18 cellular contexts compared by ENCODE assay signal in the genomic region with DNA sequence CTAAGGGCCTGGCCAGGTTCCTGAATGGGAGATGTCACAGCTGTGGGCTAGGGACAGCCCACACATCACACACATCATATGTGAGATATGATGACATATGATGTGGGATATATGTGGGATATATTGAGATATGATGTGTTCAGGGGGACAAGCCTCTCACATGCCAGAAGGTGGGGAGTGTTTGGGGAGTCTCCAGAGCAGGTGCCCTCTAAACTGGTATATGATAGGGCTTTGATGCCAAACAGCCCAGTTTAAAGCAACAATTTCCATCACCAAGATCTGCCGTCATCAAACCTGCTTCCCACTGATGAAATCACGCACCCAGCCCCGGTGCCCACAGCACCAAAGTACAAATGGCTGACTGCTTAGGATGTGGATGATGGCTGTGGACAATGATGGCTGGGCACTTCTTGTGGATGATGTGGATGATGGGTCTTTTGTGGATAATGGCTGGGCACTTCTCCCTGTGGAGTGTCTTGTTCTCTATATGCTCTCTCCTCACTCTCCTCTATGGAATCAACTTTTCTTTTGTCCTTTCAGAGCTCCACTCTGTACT. TPM values are rescaled to one million over a fixed set of nuclear protein-coding genes. Genes with fewer than 3 reads are reported as not detected.
DNase-seq lines count a peak whose midpoint lies in the region; ATAC-seq and TF ChIP-seq lines count a peak whose summit lies in the region.
"Had no signal": no experiment of that assay in that cellular context is flagged by ENCODE, and none has a peak within 500 bp of the region (broad histone marks: within the 10 kb centered on the region; RNA-seq: fewer than 3 reads in every experiment).

No MANE protein-coding gene starts in this region.

- H3K4me3 ChIP-seq in CD8-positive, alpha-beta memory T cell (ENCODE audit: low read length): no peak overlapping the region
- no peak overlapping the region for H3K4me3 ChIP-seq in mucosa of rectum (ENCODE audit: low read length in 2 of 2)
- no peak overlapping the region for H3K4me3 ChIP-seq in A673 (ENCODE audit: low read depth, low read length, poor library complexity, severe bottlenecking)
- H3K4me3 ChIP-seq: GM12878, left ventricle myocardium inferior had no signal

- peak overlapping the region; percentile 96 for H3K27ac ChIP-seq in CD4-positive, alpha-beta T cell (ENCODE audit: low read depth, low read length)
- peak overlapping the region; percentile 82 for H3K27ac ChIP-seq in CD8-positive, alpha-beta memory T cell (ENCODE audit: low read depth, low read length)
- H3K27ac ChIP-seq in mucosa of rectum (ENCODE audit: low read depth in 2 of 2, low read length in 2 of 2): peak overlapping the region; percentile 20 to 43
- H3K27ac ChIP-seq in A673 (ENCODE audit: low read depth, low read length, poor library complexity, severe bottlenecking): no peak overlapping the region
- H3K27ac ChIP-seq: left ventricle myocardium inferior had no signal

- H3K36me3 ChIP-seq in CD8-positive, alpha-beta memory T cell (ENCODE audit: insufficient read depth, low read length): no peaks in the 10 kb centered on the region
- H3K36me3 ChIP-seq in mucosa of rectum (ENCODE audit: control insufficient read depth in 2 of 2, insufficient read depth in 2 of 2, low read length in 2 of 2): no peaks in the 10 kb centered on the region
- no peaks in the 10 kb centered on the region for H3K36me3 ChIP-seq in A673 (ENCODE audit: insufficient read depth, low read length, poor library complexity, severe bottlenecking)
- H3K36me3 ChIP-seq: left ventricle myocardium inferior had no signal

- peaks cover 37% of the 10 kb centered on the region for H3K36me3 Mint-ChIP-seq in CD4-positive, alpha-beta T cell (ENCODE audit: low read depth)
- peaks cover 0 to 3% (median 0%) of the 10 kb centered on the region in 3 donors for H3K36me3 Mint-ChIP-seq in CD8-positive, alpha-beta memory T cell
- peaks cover 70% of the 10 kb centered on the region for H3K36me3 Mint-ChIP-seq in activated T-helper 17 cell treated with anti-CD3 and anti-CD28 coated beads, Interleukin-2, amount 50 U/mL, for 72 hours (ENCODE audit: low read depth)
- H3K36me3 Mint-ChIP-seq: WTC11 had no signal

- peak overlapping the region; percentile 94 for H3K27ac Mint-ChIP-seq in CD4-positive, alpha-beta T cell
- H3K27ac Mint-ChIP-seq in CD8-positive, alpha-beta memory T cell: peak overlapping the region; percentile 87 to 99 (median 98)
- peak overlapping the region; percentile 98 for H3K27ac Mint-ChIP-seq in activated T-helper 17 cell treated with anti-CD3 and anti-CD28 coated beads, Interleukin-2, amount 50 U/mL, for 72 hours
- H3K27ac Mint-ChIP-seq: H9, WTC11 had no signal

- CTCF ChIA-PET in CD4-positive, alpha-beta T cell (lab: Charles Lee): interaction anchor here (1.4 to 1.8 kb wide), 2 partner anchors 67 to 70 kb away, joined by 3 to 6 read pairs; no protein-coding TSS in a partner anchor
- CTCF ChIA-PET in CD8-positive, alpha-beta memory T cell (lab: Charles Lee): interaction anchor here (0.7 kb wide), 1 partner anchor 73 kb away, joined by 3 read pairs; no protein-coding TSS in a partner anchor
- CTCF ChIA-PET in A673 (lab: Charles Lee): no interaction called here

- intact Hi-C loops in CD4-positive, alpha-beta T cell (cut with DNase I, micrococcal nuclease): loop anchor here (2.0 to 10.0 kb wide), 7 partner anchors 63 to 1706 kb away; partner anchors contain the start of genes ACTR3 (in 1 of the 2), CHCHD5 (in 1 of the 2), TMEM87B (in 1 of the 2) and ZC3H6 (in 1 of the 2)
- intact Hi-C loops in A673 (cut with micrococcal nuclease; ENCODE audit: unreplicated experiment): no loop called here

- no peaks in the 10 kb centered on the region for H3K9me3 Mint-ChIP-seq in CD4-positive, alpha-beta T cell
- H3K9me3 Mint-ChIP-seq in CD8-positive, alpha-beta memory T cell: no peaks in the 10 kb centered on the region
- no peaks in the 10 kb centered on the region for H3K9me3 Mint-ChIP-seq in activated T-helper 17 cell treated with anti-CD3 and anti-CD28 coated beads, Interleukin-2, amount 50 U/mL, for 72 hours

- POLR2A ChIA-PET in CD4-positive, alpha-beta T cell (lab: Charles Lee): interaction anchor here (0.5 to 1.6 kb wide), 4 partner anchors 34 to 150 kb away, joined by 3 to 6 read pairs (median 4); no protein-coding TSS in a partner anchor
- POLR2A ChIA-PET in CD8-positive, alpha-beta memory T cell (lab: Charles Lee): interaction anchor here (0.7 to 0.9 kb wide), 3 partner anchors 16 to 65 kb away, joined by 3 to 4 read pairs (median 3); no protein-coding TSS in a partner anchor
- POLR2A ChIA-PET in A673 (lab: Charles Lee; ENCODE audit: low non-redundant PET): no interaction called here

- peak overlapping the region; percentile 56 for H3K4me3 Mint-ChIP-seq in CD4-positive, alpha-beta T cell
- peak overlapping the region in 3 of 7 donors; percentile 22 to 74 (median 74) for H3K4me3 Mint-ChIP-seq in CD8-positive, alpha-beta memory T cell
- H3K4me3 Mint-ChIP-seq in activated T-helper 17 cell treated with anti-CD3 and anti-CD28 coated beads, Interleukin-2, amount 50 U/mL, for 72 hours: peak overlapping the region; percentile 76
- H3K4me3 Mint-ChIP-seq: H9, WTC11 had no signal

- H3K27me3 ChIP-seq in CD4-positive, alpha-beta T cell (ENCODE audit: control insufficient read depth, insufficient read depth, low read length): no peaks in the 10 kb centered on the region
- H3K27me3 ChIP-seq in CD8-positive, alpha-beta memory T cell (ENCODE audit: insufficient read depth, low read length, poor library complexity, severe bottlenecking): no peaks in the 10 kb centered on the region
- H3K27me3 ChIP-seq in mucosa of rectum (ENCODE audit: control insufficient read depth in 2 of 2, insufficient read depth in 2 of 2, low read length in 2 of 2) (no peaks in the 10 kb centered on the region), A673 (replicated peaks; ENCODE audit: insufficient read depth, low read depth, low read length, poor library complexity) (no peaks in the 10 kb centered on the region)

- ATAC-seq in CD4-positive, alpha-beta T cell (ENCODE audit: poor library complexity): no peak
- ATAC-seq in activated T-helper 17 cell treated with anti-CD3 and anti-CD28 coated beads, Interleukin-2, amount 50 U/mL, for 72 hours (replicated peaks): peak; percentile 21
- no peak for ATAC-seq in HG03460 (IDR thresholded peaks at IDR 0.05; ENCODE audit: unreplicated experiment)
- ATAC-seq: WTC11 had no signal

- H3K27me3 Mint-ChIP-seq in CD4-positive, alpha-beta T cell: no peaks in the 10 kb centered on the region
- peaks cover 0 to 2% of the 10 kb centered on the region in 2 donors for H3K27me3 Mint-ChIP-seq in CD8-positive, alpha-beta memory T cell
- H3K27me3 Mint-ChIP-seq in activated T-helper 17 cell treated with anti-CD3 and anti-CD28 coated beads, Interleukin-2, amount 50 U/mL, for 72 hours: no peaks in the 10 kb centered on the region

- no peak overlapping the region for H3K9ac ChIP-seq in mucosa of rectum (ENCODE audit: low read depth in 1 of 2, low read length in 2 of 2)

- H3K4me1 Mint-ChIP-seq in CD4-positive, alpha-beta T cell (ENCODE audit: low read depth): peaks cover 80% of the 10 kb centered on the region
- peaks cover 29 to 50% (median 34%) of the 10 kb centered on the region in 3 donors for H3K4me1 Mint-ChIP-seq in CD8-positive, alpha-beta memory T cell
- H3K4me1 Mint-ChIP-seq in activated T-helper 17 cell treated with anti-CD3 and anti-CD28 coated beads, Interleukin-2, amount 50 U/mL, for 72 hours: peaks cover 52% of the 10 kb centered on the region

- DNase-seq in CD4-positive, alpha-beta T cell: no peak
- no peak for DNase-seq in CD8-positive, alpha-beta memory T cell
- DNase-seq in A673 (ENCODE audit: low spot score): no peak
- no peak for DNase-seq in iPS-NIHi7 (ENCODE audit: extremely low spot score)
- DNase-seq: aorta, GF-D8, glutamatergic neuron, H9, left ventricle myocardium inferior, NCI-H187, NCI-H446, right cardiac atrium, substantia nigra had no signal

- no peak for TF ChIP-seq CTCF in CD4-positive, alpha-beta T cell (IDR thresholded peaks at IDR 0.05)
- no peak for TF ChIP-seq CTCF in A673 (conservative IDR thresholded peaks at IDR 0.05; ENCODE audit: low read depth, low read length)

- H3K4me1 ChIP-seq in CD8-positive, alpha-beta memory T cell (ENCODE audit: insufficient read depth, low read length): peaks cover 65% of the 10 kb centered on the region
- H3K4me1 ChIP-seq in mucosa of rectum (ENCODE audit: control insufficient read depth in 2 of 2, insufficient read depth in 2 of 2, low read length in 2 of 2) (peaks cover 0 to 4% of the 10 kb centered on the region in 2 donors), A673 (ENCODE audit: insufficient read depth, low read length, poor library complexity, severe bottlenecking) (no peaks in the 10 kb centered on the region)
- H3K4me1 ChIP-seq: left ventricle myocardium inferior had no signal

- BruUV-seq in A673 (replicated peaks; lab: Mats Ljungman, UMichigan): no TSS peak

- H3K9me3 ChIP-seq in CD4-positive, alpha-beta T cell (ENCODE audit: control insufficient read depth, low read length): no peaks in the 10 kb centered on the region
- H3K9me3 ChIP-seq in CD8-positive, alpha-beta memory T cell (ENCODE audit: low read length): no peaks in the 10 kb centered on the region
- H3K9me3 ChIP-seq in mucosa of rectum (ENCODE audit: control insufficient read depth in 2 of 2, low read length in 2 of 2) (no peaks in the 10 kb centered on the region), A673 (ENCODE audit: low read depth, low read length, poor library complexity, severe bottlenecking) (no peaks in the 10 kb centered on the region)
- H3K9me3 ChIP-seq: left ventricle myocardium inferior had no signal

RNA-seq across cellular contexts. Expression of gene FBLN7, which starts 50.9 kb away (rescaled TPM):
- 10 to 100 TPM; 27.0 to 27.2 TPM for total RNA-seq in CD4-positive, alpha-beta T cell
- 1 to 10 TPM; 2.1 to 2.2 TPM for total RNA-seq in CD8-positive, alpha-beta memory T cell
- 1.4 TPM for polyA plus RNA-seq in CD8-positive, alpha-beta memory T cell
- 10 to 100 TPM; 24.4 to 49.9 TPM for total RNA-seq in activated T-helper 17 cell treated with anti-CD3 and anti-CD28 coated beads, Interleukin-2, amount 50 U/mL, for 72 hours
- total RNA-seq in A673 (2021): 4.1 and 5.1 TPM in 2 replicates
